ENCODE assay signal across 1 cellular context in the genomic region with DNA sequence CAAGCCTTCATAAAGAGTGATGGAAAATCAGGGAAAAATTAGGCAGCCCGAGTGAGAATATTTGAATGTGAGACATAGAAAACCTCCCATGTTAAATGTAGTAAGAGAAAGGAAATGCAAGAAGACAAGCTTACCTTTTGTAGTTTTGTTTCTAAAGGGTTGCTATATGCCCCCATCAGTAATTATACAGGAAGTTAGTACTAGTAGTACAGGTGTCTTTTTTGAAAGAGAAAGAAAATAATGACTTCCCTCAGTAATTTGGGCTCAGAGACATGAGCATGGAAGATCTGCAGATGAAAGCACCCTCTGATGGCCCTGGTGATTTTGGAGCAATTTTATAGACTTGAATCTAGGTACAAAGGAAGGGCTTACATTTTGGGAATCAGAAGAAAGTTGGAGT.
TF ChIP-seq lines count a peak whose summit lies in the region.

No MANE protein-coding gene starts in this region.

TF ChIP-seq in HepG2, 621 proteins besides CTCF, POLR2A, EP300 and RAD21 (continued from another document):
- TF ChIP-seq MLX (CRISPR knock-in tag; IDR thresholded peaks at IDR 0.05) = no peak
- no peak for TF ChIP-seq KDM5B (CRISPR knock-in tag; IDR thresholded peaks at IDR 0.05; ENCODE audit: borderline replicate concordance)
- no peak for TF ChIP-seq SIN3A (IDR thresholded peaks at IDR 0.05; ENCODE audit: borderline replicate concordance, low read depth, low read length)
- no peak for TF ChIP-seq ZSCAN20 (CRISPR knock-in tag; IDR thresholded peaks at IDR 0.05; ENCODE audit: borderline replicate concordance)
- TF ChIP-seq ZBTB37 (CRISPR knock-in tag; IDR thresholded peaks at IDR 0.05) = no peak
- TF ChIP-seq MATR3 (CRISPR knock-in tag; IDR thresholded peaks at IDR 0.05) = no peak
- no peak for TF ChIP-seq ZBTB33 (CRISPR knock-in tag; IDR thresholded peaks at IDR 0.05)
- TF ChIP-seq, protein P1, sequence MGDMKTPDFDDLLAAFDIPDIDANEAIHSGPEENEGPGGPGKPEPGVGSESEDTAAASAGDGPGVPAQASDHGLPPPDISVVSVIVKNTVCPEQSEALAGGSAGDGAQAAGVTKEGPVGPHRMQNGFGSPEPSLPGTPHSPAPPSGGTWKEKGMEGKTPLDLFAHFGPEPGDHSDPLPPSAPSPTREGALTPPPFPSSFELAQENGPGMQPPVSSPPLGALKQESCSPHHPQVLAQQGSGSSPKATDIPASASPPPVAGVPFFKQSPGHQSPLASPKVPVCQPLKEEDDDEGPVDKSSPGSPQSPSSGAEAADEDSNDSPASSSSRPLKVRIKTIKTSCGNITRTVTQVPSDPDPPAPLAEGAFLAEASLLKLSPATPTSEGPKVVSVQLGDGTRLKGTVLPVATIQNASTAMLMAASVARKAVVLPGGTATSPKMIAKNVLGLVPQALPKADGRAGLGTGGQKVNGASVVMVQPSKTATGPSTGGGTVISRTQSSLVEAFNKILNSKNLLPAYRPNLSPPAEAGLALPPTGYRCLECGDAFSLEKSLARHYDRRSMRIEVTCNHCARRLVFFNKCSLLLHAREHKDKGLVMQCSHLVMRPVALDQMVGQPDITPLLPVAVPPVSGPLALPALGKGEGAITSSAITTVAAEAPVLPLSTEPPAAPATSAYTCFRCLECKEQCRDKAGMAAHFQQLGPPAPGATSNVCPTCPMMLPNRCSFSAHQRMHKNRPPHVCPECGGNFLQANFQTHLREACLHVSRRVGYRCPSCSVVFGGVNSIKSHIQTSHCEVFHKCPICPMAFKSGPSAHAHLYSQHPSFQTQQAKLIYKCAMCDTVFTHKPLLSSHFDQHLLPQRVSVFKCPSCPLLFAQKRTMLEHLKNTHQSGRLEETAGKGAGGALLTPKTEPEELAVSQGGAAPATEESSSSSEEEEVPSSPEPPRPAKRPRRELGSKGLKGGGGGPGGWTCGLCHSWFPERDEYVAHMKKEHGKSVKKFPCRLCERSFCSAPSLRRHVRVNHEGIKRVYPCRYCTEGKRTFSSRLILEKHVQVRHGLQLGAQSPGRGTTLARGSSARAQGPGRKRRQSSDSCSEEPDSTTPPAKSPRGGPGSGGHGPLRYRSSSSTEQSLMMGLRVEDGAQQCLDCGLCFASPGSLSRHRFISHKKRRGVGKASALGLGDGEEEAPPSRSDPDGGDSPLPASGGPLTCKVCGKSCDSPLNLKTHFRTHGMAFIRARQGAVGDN (CRISPR knock-in tag; IDR thresholded peaks at IDR 0.05) = no peak
- TF ChIP-seq ZNF367 (CRISPR knock-in tag; IDR thresholded peaks at IDR 0.05; ENCODE audit: borderline replicate concordance) = no peak
- TF ChIP-seq ZNF558 (CRISPR knock-in tag; IDR thresholded peaks at IDR 0.05; ENCODE audit: borderline replicate concordance) = no peak
- no peak for TF ChIP-seq TOPORS (CRISPR knock-in tag; IDR thresholded peaks at IDR 0.05)
- TF ChIP-seq ZNF317 (CRISPR knock-in tag; IDR thresholded peaks at IDR 0.05) = no peak
